Comparison of ENCODE assay signal across 8 cellular contexts in the genomic region with DNA sequence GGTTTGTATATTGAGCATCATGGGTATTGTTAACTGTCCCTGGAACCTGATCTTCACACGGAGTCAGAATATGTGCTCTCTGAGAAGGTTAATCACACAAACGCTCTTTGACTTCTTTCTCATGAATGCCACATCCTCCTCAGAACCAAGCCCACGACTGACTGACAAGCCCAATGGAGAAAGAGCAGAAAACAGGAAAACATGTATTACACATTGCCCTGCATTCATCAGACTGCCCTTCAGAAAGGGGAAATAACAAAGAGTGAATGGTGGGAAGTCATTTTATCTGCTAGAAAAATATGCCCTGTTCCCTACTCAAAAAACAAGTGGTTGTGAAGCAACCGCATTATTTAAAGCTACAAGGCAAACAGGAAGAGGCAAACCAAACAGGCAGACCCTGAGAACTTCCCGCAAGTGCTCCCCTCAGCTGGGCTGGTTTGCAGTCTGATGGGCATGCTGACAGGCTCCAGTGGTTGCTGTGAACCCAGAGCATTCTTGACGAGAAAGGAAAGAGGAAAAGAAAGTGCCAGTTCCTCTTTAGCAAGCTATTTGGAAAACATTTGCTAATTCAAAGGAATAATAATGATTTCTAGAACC.
DNase-seq lines count a peak whose midpoint lies in the region; ATAC-seq, FAIRE-seq and TF ChIP-seq lines count a peak whose summit lies in the region.

No MANE protein-coding gene starts in this region.

- H4K20me1 ChIP-seq in osteoblast (ENCODE audit: insufficient read depth, low read length): no peaks in the 10 kb centered on the region

- no peak overlapping the region for H3K27ac ChIP-seq in osteoblast (ENCODE audit: low read depth, low read length)

- FAIRE-seq in H54 (lab: Jason Lieb, UNC): no peak

- in situ Hi-C loops in HAP-1 (cut with MboI; ENCODE audit: low sequenced_read_pairs): no loop called here

- TF ChIP-seq POLR2A in H54 (IDR thresholded peaks at IDR 0.05; ENCODE audit: low read depth, low read length): no peak

- no peak overlapping the region for H3K4me2 ChIP-seq in osteoblast (ENCODE audit: insufficient read depth, low read length)

- no peaks in the 10 kb centered on the region for H3K9me3 ChIP-seq in osteoblast (ENCODE audit: low read depth, low read length)
- no peaks in the 10 kb centered on the region for H3K9me3 ChIP-seq in HAP-1

- no peak overlapping the region for H3K4me3 ChIP-seq in osteoblast (ENCODE audit: insufficient read depth, low read length)
- no peak overlapping the region for H3K4me3 ChIP-seq in HAP-1

- peak; percentile 87 for ATAC-seq in GM19023 (IDR thresholded peaks at IDR 0.05; ENCODE audit: unreplicated experiment)
- peak; percentile 78 for ATAC-seq in HG03159 (IDR thresholded peaks at IDR 0.05; ENCODE audit: unreplicated experiment)

- H3K79me2 ChIP-seq in osteoblast (ENCODE audit: insufficient read depth, low read length): no peaks in the 10 kb centered on the region

- H3K4me1 ChIP-seq in osteoblast (ENCODE audit: insufficient read depth, low read length): no peaks in the 10 kb centered on the region
- H3K4me1 ChIP-seq in HAP-1: no peaks in the 10 kb centered on the region

- peak overlapping the region; percentile 4 for H2AFZ ChIP-seq in osteoblast (ENCODE audit: low read length)

- TF ChIP-seq CTCF in osteoblast (IDR thresholded peaks at IDR 0.05; ENCODE audit: extremely low read depth, low read depth, low read length): no peak

- H3K36me3 ChIP-seq in osteoblast (ENCODE audit: insufficient read depth, low read length) (no peaks in the 10 kb centered on the region), HAP-1 (replicated peaks) (no peaks in the 10 kb centered on the region)

- H3K27me3 ChIP-seq in osteoblast (ENCODE audit: insufficient read depth, low read length) (no peaks in the 10 kb centered on the region), HAP-1 (ENCODE audit: low read depth) (no peaks in the 10 kb centered on the region)

- DNase-seq in amygdala (lab: John Stamatoyannopoulos, UW): peak in 33 of 56 donors; percentile 0 to 62 (median 11)
- DNase-seq in osteoblast (ENCODE audit: insufficient read length, low spot score, missing footprints): no peak
- no peak for DNase-seq in DMS79 (lab: John Stamatoyannopoulos, UW)
- no peak for DNase-seq in H54 (ENCODE audit: insufficient read length, low spot score)
- DNase-seq in HAP-1 (ENCODE audit: low spot score in 2 of 2): no peak
- DNase-seq in NCI-H345 treated with DMSO at 0.1 percent for 48 hours (lab: John Stamatoyannopoulos, UW; ENCODE audit: unreplicated experiment): no peak

Comparison
In these comparisons a context has a peak if more than half of its experiments do, and no peak if none do; other contexts are left out.
1. DNase-seq: peak in amygdala (33 of 56); none in osteoblast (single experiment), DMS79 (single experiment), H54 (single experiment), HAP-1 (0 of 2) and NCI-H345 treated with DMSO at 0.1 percent for 48 hours (single experiment).